ENCODE assay signal across 1 cellular context in genomic region chr10:96043157-96043894, GRCh38.
TF ChIP-seq lines count a peak whose summit lies in the region.

A gene with protein sequence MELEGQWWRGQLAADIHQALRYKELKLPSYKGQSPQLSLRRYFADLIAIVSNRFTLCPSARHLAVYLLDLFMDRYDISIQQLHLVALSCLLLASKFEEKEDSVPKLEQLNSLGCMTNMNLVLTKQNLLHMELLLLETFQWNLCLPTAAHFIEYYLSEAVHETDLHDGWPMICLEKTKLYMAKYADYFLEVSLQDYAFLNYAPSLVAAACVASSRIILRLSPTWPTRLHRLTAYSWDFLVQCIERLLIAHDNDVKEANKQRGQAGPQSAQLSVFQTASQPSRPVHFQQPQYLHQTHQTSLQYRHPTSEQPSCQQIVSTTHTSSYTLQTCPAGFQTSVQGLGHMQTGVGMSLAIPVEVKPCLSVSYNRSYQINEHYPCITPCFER (plus strand): TSS chr10:96043583. CDS start chr10:96044394, 811 bp downstream.

TF ChIP-seq in HepG2, 621 proteins besides CTCF, POLR2A, EP300 and RAD21 (continues in another document):
- TF ChIP-seq ATF2 (CRISPR knock-in tag; IDR thresholded peaks at IDR 0.05) (no peak; the same call in none of the 2 replicates), ZBTB37 (CRISPR knock-in tag; IDR thresholded peaks at IDR 0.05) (no peak), ESRRA (CRISPR knock-in tag; IDR thresholded peaks at IDR 0.05; ENCODE audit: low read depth) (no peak), KLF16 (CRISPR knock-in tag; IDR thresholded peaks at IDR 0.05) (peak; percentile 25 to 55; a peak in 1 of 4 replicates), ZNF775 (CRISPR knock-in tag; IDR thresholded peaks at IDR 0.05; ENCODE audit: borderline replicate concordance) (0 out of 2 replicates have a peak, but pooled peaks have one; percentile 36), ISX (CRISPR knock-in tag; conservative IDR thresholded peaks at IDR 0.05) (no peak), BORCS8-MEF2B (CRISPR knock-in tag; IDR thresholded peaks at IDR 0.05) (peak; percentile 89), TEAD2 (CRISPR knock-in tag; IDR thresholded peaks at IDR 0.05) (no peak; the same call in 1 of the 2 replicates), ZNF709 (CRISPR knock-in tag; IDR thresholded peaks at IDR 0.05) (peak; percentile 38), DNMT1 (CRISPR knock-in tag; IDR thresholded peaks at IDR 0.05) (no peak), ZSCAN20 (CRISPR knock-in tag; IDR thresholded peaks at IDR 0.05; ENCODE audit: borderline replicate concordance) (peak; percentile 79), ZNF790 (CRISPR knock-in tag; IDR thresholded peaks at IDR 0.05; ENCODE audit: borderline replicate concordance) (peak; percentile 86; the same call in 1 of the 2 replicates), TGIF2 (CRISPR knock-in tag; IDR thresholded peaks at IDR 0.05) (no peak), HOXA9 (CRISPR knock-in tag; IDR thresholded peaks at IDR 0.05; ENCODE audit: borderline replicate concordance) (no peak; the same call in 1 of the 2 replicates), MZF1 (CRISPR knock-in tag; IDR thresholded peaks at IDR 0.05; ENCODE audit: borderline replicate concordance) (no peak), ZNF333 (CRISPR knock-in tag; IDR thresholded peaks at IDR 0.05; ENCODE audit: borderline replicate concordance) (peak; percentile 72; the same call in 1 of the 2 replicates), GTF3A (CRISPR knock-in tag; conservative IDR thresholded peaks at IDR 0.05) (no peak), HNRNPUL1 (IDR thresholded peaks at IDR 0.05; ENCODE audit: low read depth, low read length) (no peak; the same call in 1 of the 2 replicates), JARID2 (CRISPR knock-in tag; IDR thresholded peaks at IDR 0.05; ENCODE audit: insufficient replicate concordance) (no peak), FLYWCH1 (CRISPR knock-in tag; IDR thresholded peaks at IDR 0.05) (peak; percentile 92), ZNF816 (CRISPR knock-in tag; IDR thresholded peaks at IDR 0.05; ENCODE audit: borderline replicate concordance) (peak; percentile 31; the same call in 1 of the 2 replicates), GATAD1 (CRISPR knock-in tag; IDR thresholded peaks at IDR 0.05) (peak; percentile 79), SOX6 (IDR thresholded peaks at IDR 0.05) (no peak), SOX6 (CRISPR knock-in tag; IDR thresholded peaks at IDR 0.05) (peak; percentile 35; the same call in 1 of the 2 replicates), ZNF605 (CRISPR knock-in tag; IDR thresholded peaks at IDR 0.05) (0 out of 2 replicates have a peak, but pooled peaks have one; percentile 57), ZNF24 (IDR thresholded peaks at IDR 0.05) (0 out of 2 replicates have a peak, but pooled peaks have one; percentile 14), ZBTB38 (CRISPR knock-in tag; IDR thresholded peaks at IDR 0.05) (peak; percentile 89), AGO2 (optimal IDR thresholded peaks at IDR 0.05; ENCODE audit: low read depth, low read length) (peak; percentile 87), ZFYVE20 (CRISPR knock-in tag; IDR thresholded peaks at IDR 0.05; ENCODE audit: borderline replicate concordance, low read depth) (0 out of 2 replicates have a peak, but pooled peaks have one; percentile 82), ZFP90 (CRISPR knock-in tag; IDR thresholded peaks at IDR 0.05; ENCODE audit: borderline replicate concordance) (no peak; the same call in 1 of the 2 replicates), EZH2 (conservative IDR thresholded peaks at IDR 0.05; ENCODE audit: low read depth, low read length) (no peak)
- TF ChIP-seq, protein P1, sequence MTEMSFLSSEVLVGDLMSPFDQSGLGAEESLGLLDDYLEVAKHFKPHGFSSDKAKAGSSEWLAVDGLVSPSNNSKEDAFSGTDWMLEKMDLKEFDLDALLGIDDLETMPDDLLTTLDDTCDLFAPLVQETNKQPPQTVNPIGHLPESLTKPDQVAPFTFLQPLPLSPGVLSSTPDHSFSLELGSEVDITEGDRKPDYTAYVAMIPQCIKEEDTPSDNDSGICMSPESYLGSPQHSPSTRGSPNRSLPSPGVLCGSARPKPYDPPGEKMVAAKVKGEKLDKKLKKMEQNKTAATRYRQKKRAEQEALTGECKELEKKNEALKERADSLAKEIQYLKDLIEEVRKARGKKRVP (CRISPR knock-in tag; IDR thresholded peaks at IDR 0.05) = peak in 1 of 2 experiments; percentile 31; a peak in 1 of 4 replicates
- TF ChIP-seq, protein P2, sequence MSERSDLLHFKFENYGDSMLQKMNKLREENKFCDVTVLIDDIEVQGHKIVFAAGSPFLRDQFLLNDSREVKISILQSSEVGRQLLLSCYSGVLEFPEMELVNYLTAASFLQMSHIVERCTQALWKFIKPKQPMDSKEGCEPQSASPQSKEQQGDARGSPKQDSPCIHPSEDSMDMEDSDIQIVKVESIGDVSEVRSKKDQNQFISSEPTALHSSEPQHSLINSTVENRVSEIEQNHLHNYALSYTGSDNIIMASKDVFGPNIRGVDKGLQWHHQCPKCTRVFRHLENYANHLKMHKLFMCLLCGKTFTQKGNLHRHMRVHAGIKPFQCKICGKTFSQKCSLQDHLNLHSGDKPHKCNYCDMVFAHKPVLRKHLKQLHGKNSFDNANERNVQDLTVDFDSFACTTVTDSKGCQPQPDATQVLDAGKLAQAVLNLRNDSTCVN (CRISPR knock-in tag; IDR thresholded peaks at IDR 0.05; ENCODE audit: borderline replicate concordance) = 0 out of 2 replicates have a peak, but pooled peaks have one; percentile 25
- TF ChIP-seq, protein P3, sequence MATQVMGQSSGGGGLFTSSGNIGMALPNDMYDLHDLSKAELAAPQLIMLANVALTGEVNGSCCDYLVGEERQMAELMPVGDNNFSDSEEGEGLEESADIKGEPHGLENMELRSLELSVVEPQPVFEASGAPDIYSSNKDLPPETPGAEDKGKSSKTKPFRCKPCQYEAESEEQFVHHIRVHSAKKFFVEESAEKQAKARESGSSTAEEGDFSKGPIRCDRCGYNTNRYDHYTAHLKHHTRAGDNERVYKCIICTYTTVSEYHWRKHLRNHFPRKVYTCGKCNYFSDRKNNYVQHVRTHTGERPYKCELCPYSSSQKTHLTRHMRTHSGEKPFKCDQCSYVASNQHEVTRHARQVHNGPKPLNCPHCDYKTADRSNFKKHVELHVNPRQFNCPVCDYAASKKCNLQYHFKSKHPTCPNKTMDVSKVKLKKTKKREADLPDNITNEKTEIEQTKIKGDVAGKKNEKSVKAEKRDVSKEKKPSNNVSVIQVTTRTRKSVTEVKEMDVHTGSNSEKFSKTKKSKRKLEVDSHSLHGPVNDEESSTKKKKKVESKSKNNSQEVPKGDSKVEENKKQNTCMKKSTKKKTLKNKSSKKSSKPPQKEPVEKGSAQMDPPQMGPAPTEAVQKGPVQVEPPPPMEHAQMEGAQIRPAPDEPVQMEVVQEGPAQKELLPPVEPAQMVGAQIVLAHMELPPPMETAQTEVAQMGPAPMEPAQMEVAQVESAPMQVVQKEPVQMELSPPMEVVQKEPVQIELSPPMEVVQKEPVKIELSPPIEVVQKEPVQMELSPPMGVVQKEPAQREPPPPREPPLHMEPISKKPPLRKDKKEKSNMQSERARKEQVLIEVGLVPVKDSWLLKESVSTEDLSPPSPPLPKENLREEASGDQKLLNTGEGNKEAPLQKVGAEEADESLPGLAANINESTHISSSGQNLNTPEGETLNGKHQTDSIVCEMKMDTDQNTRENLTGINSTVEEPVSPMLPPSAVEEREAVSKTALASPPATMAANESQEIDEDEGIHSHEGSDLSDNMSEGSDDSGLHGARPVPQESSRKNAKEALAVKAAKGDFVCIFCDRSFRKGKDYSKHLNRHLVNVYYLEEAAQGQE (IDR thresholded peaks at IDR 0.05; ENCODE audit: borderline replicate concordance in 1 of 2, low read depth in 1 of 2, low read length in 2 of 2) = peak in 1 of 2 experiments; percentile 8; a peak in 1 of 4 replicates
- TF ChIP-seq, protein P4, sequence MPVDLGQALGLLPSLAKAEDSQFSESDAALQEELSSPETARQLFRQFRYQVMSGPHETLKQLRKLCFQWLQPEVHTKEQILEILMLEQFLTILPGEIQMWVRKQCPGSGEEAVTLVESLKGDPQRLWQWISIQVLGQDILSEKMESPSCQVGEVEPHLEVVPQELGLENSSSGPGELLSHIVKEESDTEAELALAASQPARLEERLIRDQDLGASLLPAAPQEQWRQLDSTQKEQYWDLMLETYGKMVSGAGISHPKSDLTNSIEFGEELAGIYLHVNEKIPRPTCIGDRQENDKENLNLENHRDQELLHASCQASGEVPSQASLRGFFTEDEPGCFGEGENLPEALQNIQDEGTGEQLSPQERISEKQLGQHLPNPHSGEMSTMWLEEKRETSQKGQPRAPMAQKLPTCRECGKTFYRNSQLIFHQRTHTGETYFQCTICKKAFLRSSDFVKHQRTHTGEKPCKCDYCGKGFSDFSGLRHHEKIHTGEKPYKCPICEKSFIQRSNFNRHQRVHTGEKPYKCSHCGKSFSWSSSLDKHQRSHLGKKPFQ (CRISPR knock-in tag; IDR thresholded peaks at IDR 0.05; ENCODE audit: insufficient replicate concordance) = peak; percentile 64
- TF ChIP-seq, protein P5, sequence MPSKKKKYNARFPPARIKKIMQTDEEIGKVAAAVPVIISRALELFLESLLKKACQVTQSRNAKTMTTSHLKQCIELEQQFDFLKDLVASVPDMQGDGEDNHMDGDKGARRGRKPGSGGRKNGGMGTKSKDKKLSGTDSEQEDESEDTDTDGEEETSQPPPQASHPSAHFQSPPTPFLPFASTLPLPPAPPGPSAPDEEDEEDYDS (CRISPR knock-in tag; IDR thresholded peaks at IDR 0.05) = peak; percentile 84
- TF ChIP-seq, protein P6, sequence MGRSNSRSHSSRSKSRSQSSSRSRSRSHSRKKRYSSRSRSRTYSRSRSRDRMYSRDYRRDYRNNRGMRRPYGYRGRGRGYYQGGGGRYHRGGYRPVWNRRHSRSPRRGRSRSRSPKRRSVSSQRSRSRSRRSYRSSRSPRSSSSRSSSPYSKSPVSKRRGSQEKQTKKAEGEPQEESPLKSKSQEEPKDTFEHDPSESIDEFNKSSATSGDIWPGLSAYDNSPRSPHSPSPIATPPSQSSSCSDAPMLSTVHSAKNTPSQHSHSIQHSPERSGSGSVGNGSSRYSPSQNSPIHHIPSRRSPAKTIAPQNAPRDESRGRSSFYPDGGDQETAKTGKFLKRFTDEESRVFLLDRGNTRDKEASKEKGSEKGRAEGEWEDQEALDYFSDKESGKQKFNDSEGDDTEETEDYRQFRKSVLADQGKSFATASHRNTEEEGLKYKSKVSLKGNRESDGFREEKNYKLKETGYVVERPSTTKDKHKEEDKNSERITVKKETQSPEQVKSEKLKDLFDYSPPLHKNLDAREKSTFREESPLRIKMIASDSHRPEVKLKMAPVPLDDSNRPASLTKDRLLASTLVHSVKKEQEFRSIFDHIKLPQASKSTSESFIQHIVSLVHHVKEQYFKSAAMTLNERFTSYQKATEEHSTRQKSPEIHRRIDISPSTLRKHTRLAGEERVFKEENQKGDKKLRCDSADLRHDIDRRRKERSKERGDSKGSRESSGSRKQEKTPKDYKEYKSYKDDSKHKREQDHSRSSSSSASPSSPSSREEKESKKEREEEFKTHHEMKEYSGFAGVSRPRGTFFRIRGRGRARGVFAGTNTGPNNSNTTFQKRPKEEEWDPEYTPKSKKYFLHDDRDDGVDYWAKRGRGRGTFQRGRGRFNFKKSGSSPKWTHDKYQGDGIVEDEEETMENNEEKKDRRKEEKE (IDR thresholded peaks at IDR 0.05) = no peak
- TF ChIP-seq, protein P7, sequence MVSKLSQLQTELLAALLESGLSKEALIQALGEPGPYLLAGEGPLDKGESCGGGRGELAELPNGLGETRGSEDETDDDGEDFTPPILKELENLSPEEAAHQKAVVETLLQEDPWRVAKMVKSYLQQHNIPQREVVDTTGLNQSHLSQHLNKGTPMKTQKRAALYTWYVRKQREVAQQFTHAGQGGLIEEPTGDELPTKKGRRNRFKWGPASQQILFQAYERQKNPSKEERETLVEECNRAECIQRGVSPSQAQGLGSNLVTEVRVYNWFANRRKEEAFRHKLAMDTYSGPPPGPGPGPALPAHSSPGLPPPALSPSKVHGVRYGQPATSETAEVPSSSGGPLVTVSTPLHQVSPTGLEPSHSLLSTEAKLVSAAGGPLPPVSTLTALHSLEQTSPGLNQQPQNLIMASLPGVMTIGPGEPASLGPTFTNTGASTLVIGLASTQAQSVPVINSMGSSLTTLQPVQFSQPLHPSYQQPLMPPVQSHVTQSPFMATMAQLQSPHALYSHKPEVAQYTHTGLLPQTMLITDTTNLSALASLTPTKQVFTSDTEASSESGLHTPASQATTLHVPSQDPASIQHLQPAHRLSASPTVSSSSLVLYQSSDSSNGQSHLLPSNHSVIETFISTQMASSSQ (IDR thresholded peaks at IDR 0.05; ENCODE audit: low read depth) = no peak
- TF ChIP-seq, protein P7 (CRISPR knock-in tag; IDR thresholded peaks at IDR 0.05; ENCODE audit: borderline replicate concordance) = peak; percentile 62; the same call in 1 of the 2 replicates
